1 cellular context compared by ENCODE assay signal in the genomic region with DNA sequence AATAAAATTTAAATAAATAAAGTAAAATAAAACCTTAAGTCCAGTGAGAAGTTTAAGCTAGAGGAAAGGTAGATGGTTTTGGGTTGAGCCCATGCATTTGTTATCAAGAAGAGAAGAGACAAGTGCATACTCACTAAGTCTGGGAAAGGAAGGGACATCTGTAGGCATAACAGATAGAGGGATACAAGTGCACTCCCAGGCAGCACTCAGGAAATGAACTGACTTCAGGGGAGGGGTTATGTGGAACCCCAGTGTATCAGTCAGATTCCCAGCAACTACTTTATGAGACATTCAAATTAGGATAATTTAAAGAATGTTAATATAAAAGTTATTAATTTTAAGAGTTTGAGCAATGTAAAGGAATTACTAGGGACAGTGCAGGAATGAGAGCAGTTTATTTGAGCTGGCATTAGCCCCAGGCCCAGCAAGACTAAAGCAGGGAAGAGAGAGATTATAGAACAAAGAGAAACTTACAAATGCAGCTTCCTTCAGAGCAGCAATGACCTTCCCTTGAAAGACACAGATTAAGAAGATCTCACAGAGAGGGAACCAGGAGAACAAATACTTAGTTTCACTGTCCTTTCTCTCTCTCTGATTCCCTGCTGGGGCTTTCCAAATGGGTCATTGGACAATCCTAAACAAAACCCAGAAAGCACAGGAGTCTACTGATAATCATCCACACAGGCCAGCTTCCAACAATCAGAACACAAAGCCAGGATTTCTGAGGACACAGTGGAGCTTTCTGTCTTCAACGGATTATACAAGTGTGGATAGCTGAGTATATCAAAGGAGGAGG.
TF ChIP-seq lines count a peak whose summit lies in the region.

No MANE protein-coding gene starts in this region.

TF ChIP-seq in H1, 55 proteins besides CTCF, POLR2A, EP300 and RAD21:
- peak; percentile 43 for TF ChIP-seq NANOG (IDR thresholded peaks at IDR 0.05; ENCODE audit: insufficient read depth, low read depth, low read length, poor library complexity, severe bottlenecking)
- 0 out of 4 replicates have a peak, but pooled peaks of 1 of the 2 experiments have one; percentile 81 for TF ChIP-seq HDAC2 (IDR thresholded peaks at IDR 0.05; ENCODE audit: borderline replicate concordance in 1 of 2, low read depth in 2 of 2, low read length in 2 of 2)
- TF ChIP-seq, protein P1, sequence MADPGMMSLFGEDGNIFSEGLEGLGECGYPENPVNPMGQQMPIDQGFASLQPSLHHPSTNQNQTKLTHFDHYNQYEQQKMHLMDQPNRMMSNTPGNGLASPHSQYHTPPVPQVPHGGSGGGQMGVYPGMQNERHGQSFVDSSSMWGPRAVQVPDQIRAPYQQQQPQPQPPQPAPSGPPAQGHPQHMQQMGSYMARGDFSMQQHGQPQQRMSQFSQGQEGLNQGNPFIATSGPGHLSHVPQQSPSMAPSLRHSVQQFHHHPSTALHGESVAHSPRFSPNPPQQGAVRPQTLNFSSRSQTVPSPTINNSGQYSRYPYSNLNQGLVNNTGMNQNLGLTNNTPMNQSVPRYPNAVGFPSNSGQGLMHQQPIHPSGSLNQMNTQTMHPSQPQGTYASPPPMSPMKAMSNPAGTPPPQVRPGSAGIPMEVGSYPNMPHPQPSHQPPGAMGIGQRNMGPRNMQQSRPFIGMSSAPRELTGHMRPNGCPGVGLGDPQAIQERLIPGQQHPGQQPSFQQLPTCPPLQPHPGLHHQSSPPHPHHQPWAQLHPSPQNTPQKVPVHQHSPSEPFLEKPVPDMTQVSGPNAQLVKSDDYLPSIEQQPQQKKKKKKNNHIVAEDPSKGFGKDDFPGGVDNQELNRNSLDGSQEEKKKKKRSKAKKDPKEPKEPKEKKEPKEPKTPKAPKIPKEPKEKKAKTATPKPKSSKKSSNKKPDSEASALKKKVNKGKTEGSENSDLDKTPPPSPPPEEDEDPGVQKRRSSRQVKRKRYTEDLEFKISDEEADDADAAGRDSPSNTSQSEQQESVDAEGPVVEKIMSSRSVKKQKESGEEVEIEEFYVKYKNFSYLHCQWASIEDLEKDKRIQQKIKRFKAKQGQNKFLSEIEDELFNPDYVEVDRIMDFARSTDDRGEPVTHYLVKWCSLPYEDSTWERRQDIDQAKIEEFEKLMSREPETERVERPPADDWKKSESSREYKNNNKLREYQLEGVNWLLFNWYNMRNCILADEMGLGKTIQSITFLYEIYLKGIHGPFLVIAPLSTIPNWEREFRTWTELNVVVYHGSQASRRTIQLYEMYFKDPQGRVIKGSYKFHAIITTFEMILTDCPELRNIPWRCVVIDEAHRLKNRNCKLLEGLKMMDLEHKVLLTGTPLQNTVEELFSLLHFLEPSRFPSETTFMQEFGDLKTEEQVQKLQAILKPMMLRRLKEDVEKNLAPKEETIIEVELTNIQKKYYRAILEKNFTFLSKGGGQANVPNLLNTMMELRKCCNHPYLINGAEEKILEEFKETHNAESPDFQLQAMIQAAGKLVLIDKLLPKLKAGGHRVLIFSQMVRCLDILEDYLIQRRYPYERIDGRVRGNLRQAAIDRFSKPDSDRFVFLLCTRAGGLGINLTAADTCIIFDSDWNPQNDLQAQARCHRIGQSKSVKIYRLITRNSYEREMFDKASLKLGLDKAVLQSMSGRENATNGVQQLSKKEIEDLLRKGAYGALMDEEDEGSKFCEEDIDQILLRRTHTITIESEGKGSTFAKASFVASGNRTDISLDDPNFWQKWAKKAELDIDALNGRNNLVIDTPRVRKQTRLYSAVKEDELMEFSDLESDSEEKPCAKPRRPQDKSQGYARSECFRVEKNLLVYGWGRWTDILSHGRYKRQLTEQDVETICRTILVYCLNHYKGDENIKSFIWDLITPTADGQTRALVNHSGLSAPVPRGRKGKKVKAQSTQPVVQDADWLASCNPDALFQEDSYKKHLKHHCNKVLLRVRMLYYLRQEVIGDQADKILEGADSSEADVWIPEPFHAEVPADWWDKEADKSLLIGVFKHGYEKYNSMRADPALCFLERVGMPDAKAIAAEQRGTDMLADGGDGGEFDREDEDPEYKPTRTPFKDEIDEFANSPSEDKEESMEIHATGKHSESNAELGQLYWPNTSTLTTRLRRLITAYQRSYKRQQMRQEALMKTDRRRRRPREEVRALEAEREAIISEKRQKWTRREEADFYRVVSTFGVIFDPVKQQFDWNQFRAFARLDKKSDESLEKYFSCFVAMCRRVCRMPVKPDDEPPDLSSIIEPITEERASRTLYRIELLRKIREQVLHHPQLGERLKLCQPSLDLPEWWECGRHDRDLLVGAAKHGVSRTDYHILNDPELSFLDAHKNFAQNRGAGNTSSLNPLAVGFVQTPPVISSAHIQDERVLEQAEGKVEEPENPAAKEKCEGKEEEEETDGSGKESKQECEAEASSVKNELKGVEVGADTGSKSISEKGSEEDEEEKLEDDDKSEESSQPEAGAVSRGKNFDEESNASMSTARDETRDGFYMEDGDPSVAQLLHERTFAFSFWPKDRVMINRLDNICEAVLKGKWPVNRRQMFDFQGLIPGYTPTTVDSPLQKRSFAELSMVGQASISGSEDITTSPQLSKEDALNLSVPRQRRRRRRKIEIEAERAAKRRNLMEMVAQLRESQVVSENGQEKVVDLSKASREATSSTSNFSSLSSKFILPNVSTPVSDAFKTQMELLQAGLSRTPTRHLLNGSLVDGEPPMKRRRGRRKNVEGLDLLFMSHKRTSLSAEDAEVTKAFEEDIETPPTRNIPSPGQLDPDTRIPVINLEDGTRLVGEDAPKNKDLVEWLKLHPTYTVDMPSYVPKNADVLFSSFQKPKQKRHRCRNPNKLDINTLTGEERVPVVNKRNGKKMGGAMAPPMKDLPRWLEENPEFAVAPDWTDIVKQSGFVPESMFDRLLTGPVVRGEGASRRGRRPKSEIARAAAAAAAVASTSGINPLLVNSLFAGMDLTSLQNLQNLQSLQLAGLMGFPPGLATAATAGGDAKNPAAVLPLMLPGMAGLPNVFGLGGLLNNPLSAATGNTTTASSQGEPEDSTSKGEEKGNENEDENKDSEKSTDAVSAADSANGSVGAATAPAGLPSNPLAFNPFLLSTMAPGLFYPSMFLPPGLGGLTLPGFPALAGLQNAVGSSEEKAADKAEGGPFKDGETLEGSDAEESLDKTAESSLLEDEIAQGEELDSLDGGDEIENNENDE (IDR thresholded peaks at IDR 0.05; ENCODE audit: insufficient replicate concordance, low read length) = peak; percentile 61
- TF ChIP-seq, protein P2, sequence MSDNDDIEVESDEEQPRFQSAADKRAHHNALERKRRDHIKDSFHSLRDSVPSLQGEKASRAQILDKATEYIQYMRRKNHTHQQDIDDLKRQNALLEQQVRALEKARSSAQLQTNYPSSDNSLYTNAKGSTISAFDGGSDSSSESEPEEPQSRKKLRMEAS (IDR thresholded peaks at IDR 0.05) = no peak
